Comparison of ENCODE assay signal across 8 cellular contexts in genomic region chr3:184186902-184187207, GRCh38. TPM values are rescaled to one million over a fixed set of nuclear protein-coding genes. Genes with fewer than 3 reads are reported as not detected.
DNase-seq lines count a peak whose midpoint lies in the region; ATAC-seq and TF ChIP-seq lines count a peak whose summit lies in the region.

No MANE protein-coding gene starts in this region.

- CTCF ChIA-PET in AG04449 (lab: Yijun Ruan, JAX), result interaction anchor here (1.4 kb wide), 2 partner anchors 42 to 291 kb away, joined by 4 to 7 read pairs; no protein-coding TSS in a partner anchor

- no peaks in the 10 kb centered on the region for H3K9me3 Mint-ChIP-seq in central memory CD8-positive, alpha-beta T cell

- H3K4me3 ChIP-seq in AG04449 (ENCODE audit: low read depth, low read length), result peak overlapping the region; percentile 99
- peak overlapping the region; percentile 95 for H3K4me3 ChIP-seq in Jurkat, Clone E6-1 (ENCODE audit: low read length)
- H3K4me3 ChIP-seq in muscle layer of colon (ENCODE audit: low read depth in 1 of 2, low read length in 2 of 2), result peak overlapping the region; percentile 48 to 87

- peaks cover 44% of the 10 kb centered on the region for H3K36me3 Mint-ChIP-seq in central memory CD8-positive, alpha-beta T cell (ENCODE audit: insufficient read depth)

- H3K4me3 Mint-ChIP-seq in central memory CD8-positive, alpha-beta T cell, result peak overlapping the region; percentile 89

- H3K27me3 Mint-ChIP-seq in central memory CD8-positive, alpha-beta T cell, result no peaks in the 10 kb centered on the region

- peaks cover 39% of the 10 kb centered on the region for H3K4me1 Mint-ChIP-seq in central memory CD8-positive, alpha-beta T cell

- DNase-seq in AG04449 (ENCODE audit: low read depth, low spot score) (no peak), GM19238 (ENCODE audit: insufficient read length, low spot score) (no peak), GM13976 (ENCODE audit: low spot score) (no peak), NCI-H1092 (lab: John Stamatoyannopoulos, UW) (no peak)
- no peak for DNase-seq in Jurkat, Clone E6-1 (ENCODE audit: low read depth, low spot score)
- DNase-seq in central memory CD8-positive, alpha-beta T cell (ENCODE audit: low spot score in 2 of 2), result no peak
- no peak for DNase-seq in activated CD4-positive, alpha-beta T cell treated with anti-CD3 and anti-CD28 coated beads, Interleukin-2, amount 50 U/mL, for 1 hour

- peak overlapping the region; percentile 86 for H3K27ac Mint-ChIP-seq in central memory CD8-positive, alpha-beta T cell (ENCODE audit: low read depth)

- TF ChIP-seq CTCF in AG04449 (IDR thresholded peaks at IDR 0.05; ENCODE audit: insufficient read depth, low read length, missing control alignments), result no peak
- TF ChIP-seq CTCF in GM13976 (IDR thresholded peaks at IDR 0.05; ENCODE audit: borderline replicate concordance, control extremely low read depth, extremely low read depth, insufficient read depth, missing control alignments), result no peak

- H3K27ac ChIP-seq in muscle layer of colon (ENCODE audit: low read depth, low read length), result peak overlapping the region; percentile 62

- H3K9ac ChIP-seq in muscle layer of colon (ENCODE audit: low read length), result peak overlapping the region; percentile 62

- in situ Hi-C loops in GM13976 (cut with MboI; ENCODE audit: low sequenced_read_pairs, unreplicated experiment), result no loop called here

- H3K9me3 ChIP-seq in muscle layer of colon (ENCODE audit: low read length), result no peaks in the 10 kb centered on the region

- POLR2A ChIA-PET in AG04449 (lab: Yijun Ruan, JAX), result interaction anchor here (0.9 to 3.2 kb wide), 4 partner anchors 9 to 27 kb away, joined by 4 to 43 read pairs (median 10); no protein-coding TSS in a partner anchor

- no peak for ATAC-seq in central memory CD8-positive, alpha-beta T cell (replicated peaks; ENCODE audit: extremely low read depth, poor library complexity, severe bottlenecking)

- peaks cover 19% of the 10 kb centered on the region for H3K4me1 ChIP-seq in muscle layer of colon (ENCODE audit: insufficient read depth, low read length)

- peaks cover 62% of the 10 kb centered on the region for H3K36me3 ChIP-seq in muscle layer of colon (ENCODE audit: insufficient read depth, low read length)

- H3K27me3 ChIP-seq in muscle layer of colon (ENCODE audit: control insufficient read depth in 1 of 2, insufficient read depth in 2 of 2, low read length in 2 of 2), result no peaks in the 10 kb centered on the region

RNA-seq across cellular contexts. Expression of gene ABCF3, which starts 0.9 kb away (rescaled TPM):
- 57.7 TPM for polyA plus RNA-seq in Jurkat, Clone E6-1 (2012; ENCODE audit: insufficient read depth, insufficient read length)

RNA-seq across cellular contexts. Expression of gene AP2M1, which starts 12.2 kb away (rescaled TPM):
- 330 TPM for polyA plus RNA-seq in Jurkat, Clone E6-1 (2012; ENCODE audit: insufficient read depth, insufficient read length)

RNA-seq across cellular contexts. Expression of gene DVL3, which starts 31.7 kb away (rescaled TPM):
- 48.0 TPM for polyA plus RNA-seq in Jurkat, Clone E6-1 (2012; ENCODE audit: insufficient read depth, insufficient read length)

RNA-seq across cellular contexts. Expression of gene VWA5B2, which starts 42.5 kb away (rescaled TPM):
- 3.1 TPM for polyA plus RNA-seq in Jurkat, Clone E6-1 (2012; ENCODE audit: insufficient read depth, insufficient read length)

RNA-seq across cellular contexts. Expression of gene EIF2B5, which starts 51.7 kb away (rescaled TPM):
- polyA plus RNA-seq in Jurkat, Clone E6-1 (2012; ENCODE audit: insufficient read depth, insufficient read length), result 76.1 TPM
